Comparison of ENCODE assay signal across 19 cellular contexts in genomic region chr11:20068691-20069090, GRCh38.
"Had no signal": no experiment of that assay in that cellular context is flagged by ENCODE, and none has a peak within 500 bp of the region (broad histone marks: within the 10 kb centered on the region; RNA-seq: fewer than 3 reads in every experiment).

No MANE protein-coding gene starts in this region.

- H3K4me3 Mint-ChIP-seq: activated CD4-positive, alpha-beta memory T cell treated with anti-CD3 and anti-CD28 coated beads for 36 hours; activated naive CD8-positive, alpha-beta T cell treated with anti-CD3 and anti-CD28 coated beads for 36 hours; natural killer cell treated with Interleukin-12 subunit alpha and Interleukin-12 subunit beta and Interleukin-15 and Interleukin-18, amount 100 ng/mL, for 72 hours; stimulated activated naive B cell treated with anti-CD40 and anti-IgM and Interleukin-4, amounts not matched to agents 10 μg/mL and 1 μg/mL and 100 μg/mL, for 72 hours; T-helper 17 cell had no signal

- H3K27ac Mint-ChIP-seq: activated CD4-positive, alpha-beta memory T cell treated with anti-CD3 and anti-CD28 coated beads for 36 hours; activated naive CD8-positive, alpha-beta T cell treated with anti-CD3 and anti-CD28 coated beads for 36 hours; natural killer cell treated with Interleukin-12 subunit alpha and Interleukin-12 subunit beta and Interleukin-15 and Interleukin-18, amount 100 ng/mL, for 72 hours; stimulated activated naive B cell treated with anti-CD40 and anti-IgM and Interleukin-4, amounts not matched to agents 10 μg/mL and 1 μg/mL and 100 μg/mL, for 72 hours; T-helper 17 cell had no signal

- H3K4me3 ChIP-seq: pancreas, vagina had no signal

- H3K4me1 Mint-ChIP-seq: activated naive CD8-positive, alpha-beta T cell treated with anti-CD3 and anti-CD28 coated beads for 36 hours; stimulated activated naive B cell treated with anti-CD40 and anti-IgM and Interleukin-4, amounts not matched to agents 10 μg/mL and 1 μg/mL and 100 μg/mL, for 72 hours had no signal

- H3K27ac ChIP-seq: neutrophil, pancreas, vagina had no signal

- DNase-seq: activated CD4-positive, alpha-beta memory T cell treated with anti-CD3 and anti-CD28 coated beads for 36 hours; activated CD4-positive, alpha-beta T cell treated with anti-CD3 and anti-CD28 coated beads for 48 hours; activated naive CD4-positive, alpha-beta T cell treated with Interleukin-2 at 50 U/mL for 16 hours; activated naive CD8-positive, alpha-beta T cell treated with anti-CD3 and anti-CD28 coated beads for 36 hours; activated T-cell treated with anti-CD3 and anti-CD28 coated beads, Interleukin-2, amount 50 U/mL, for 48 hours; effector CD4-positive, alpha-beta T cell; erythroblast; foreskin fibroblast; kidney; pancreas; small intestine; stimulated activated CD4-positive, alpha-beta T cell treated with anti-CD3 and anti-CD28 coated beads, Interleukin-2, amount 100 ng/mL, for 24 hours; stimulated activated naive B cell treated with anti-CD40 and anti-IgM and Interleukin-4, amounts not matched to agents 10 μg/mL and 1 μg/mL and 100 μg/mL, for 72 hours; T-helper 17 cell; trophoblast cell had no signal

- H3K36me3 ChIP-seq: vagina had no signal

- H3K27me3 Mint-ChIP-seq: activated CD4-positive, alpha-beta memory T cell treated with anti-CD3 and anti-CD28 coated beads for 36 hours; stimulated activated naive B cell treated with anti-CD40 and anti-IgM and Interleukin-4, amounts not matched to agents 10 μg/mL and 1 μg/mL and 100 μg/mL, for 72 hours had no signal

- ATAC-seq: natural killer cell treated with Interleukin-12 subunit alpha and Interleukin-12 subunit beta and Interleukin-15 and Interleukin-18, amount 100 ng/mL, for 72 hours; pancreas; sciatic nerve; stimulated activated naive B cell treated with anti-CD40 and anti-IgM and Interleukin-4, amounts not matched to agents 10 μg/mL and 1 μg/mL and 100 μg/mL, for 72 hours; T-helper 17 cell had no signal

- H3K27me3 ChIP-seq: neutrophil, pancreas, vagina had no signal

- H3K9me3 Mint-ChIP-seq: activated CD4-positive, alpha-beta memory T cell treated with anti-CD3 and anti-CD28 coated beads for 36 hours; natural killer cell treated with Interleukin-12 subunit alpha and Interleukin-12 subunit beta and Interleukin-15 and Interleukin-18, amount 100 ng/mL, for 72 hours had no signal

- H3K36me3 Mint-ChIP-seq: activated CD4-positive, alpha-beta memory T cell treated with anti-CD3 and anti-CD28 coated beads for 36 hours; activated naive CD8-positive, alpha-beta T cell treated with anti-CD3 and anti-CD28 coated beads for 36 hours; natural killer cell treated with Interleukin-12 subunit alpha and Interleukin-12 subunit beta and Interleukin-15 and Interleukin-18, amount 100 ng/mL, for 72 hours; stimulated activated naive B cell treated with anti-CD40 and anti-IgM and Interleukin-4, amounts not matched to agents 10 μg/mL and 1 μg/mL and 100 μg/mL, for 72 hours had no signal

- H3K4me1 ChIP-seq: vagina had no signal

- H3K9me3 ChIP-seq: neutrophil, pancreas, vagina had no signal
